ENCODE assay signal across 8 cellular contexts in the genomic region with DNA sequence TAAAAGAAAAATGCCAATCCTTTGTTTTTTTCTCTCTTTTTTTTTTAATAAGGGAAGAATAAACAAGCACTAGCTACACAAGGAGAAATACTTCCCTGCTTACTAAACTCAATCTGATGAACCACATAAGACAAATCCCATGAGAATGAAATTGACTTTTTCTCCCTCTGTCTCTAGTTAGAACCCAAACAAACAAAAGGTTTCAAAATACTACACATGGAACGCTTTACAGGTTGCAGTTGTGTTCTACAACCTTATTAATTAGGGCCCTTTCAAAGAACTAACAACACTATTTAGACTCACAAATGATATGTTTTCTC.
DNase-seq lines count a peak whose midpoint lies in the region; ATAC-seq and TF ChIP-seq lines count a peak whose summit lies in the region.

No MANE protein-coding gene starts in this region.

- WGBS in sigmoid colon, 2 donors: 9 to 46% methylated on average over 1 of the region's 1 CpG

- TF ChIP-seq EP300 in sigmoid colon (IDR thresholded peaks at IDR 0.05): no peak

- intact Hi-C loops in sigmoid colon (cut with DNase I): no loop called here

- H3K4me1 ChIP-seq in SJCRH30: peaks cover 12% of the 10 kb centered on the region
- H3K4me1 ChIP-seq in sigmoid colon: peaks cover 0 to 50% (median 37%) of the 10 kb centered on the region in 4 donors

- no peak for TF ChIP-seq POLR2A in sigmoid colon (IDR thresholded peaks at IDR 0.05)

- H3K9me3 ChIP-seq in SJCRH30 (replicated peaks) (no peaks in the 10 kb centered on the region), sigmoid colon (no peaks in the 10 kb centered on the region)

- H3K27ac ChIP-seq in SJCRH30: peak overlapping the region; percentile 95
- peak overlapping the region in 3 of 4 donors; percentile 84 to 89 (median 85) for H3K27ac ChIP-seq in sigmoid colon

- TF ChIP-seq CTCF in GM06990 (IDR thresholded peaks at IDR 0.05; ENCODE audit: insufficient read depth, low read length, poor library complexity, severe bottlenecking): no peak
- no peak for TF ChIP-seq CTCF in fibroblast of villous mesenchyme (IDR thresholded peaks at IDR 0.05; ENCODE audit: insufficient read depth, low read depth, low read length)
- no peak for TF ChIP-seq CTCF in sigmoid colon (IDR thresholded peaks at IDR 0.05)

- no peak for DNase-seq in GM06990 (ENCODE audit: extremely low read depth, insufficient read length)
- no peak for DNase-seq in SJCRH30
- no peak for DNase-seq in fibroblast of villous mesenchyme (ENCODE audit: low read depth)
- no peak for DNase-seq in sigmoid colon
- DNase-seq in GM03348 (ENCODE audit: low spot score): no peak
- no peak for DNase-seq in NOMO-1 (lab: John Stamatoyannopoulos, UW; ENCODE audit: unreplicated experiment in 2 of 2)
- DNase-seq in SIG-M5 (lab: John Stamatoyannopoulos, UW): no peak

- ATAC-seq in HG03196 (IDR thresholded peaks at IDR 0.05; ENCODE audit: unreplicated experiment): no peak

- no peaks in the 10 kb centered on the region for H3K36me3 ChIP-seq in GM06990 (ENCODE audit: control insufficient read depth, insufficient read depth, low read length)
- no peaks in the 10 kb centered on the region for H3K36me3 ChIP-seq in SJCRH30
- H3K36me3 ChIP-seq in sigmoid colon: no peaks in the 10 kb centered on the region

- no peaks in the 10 kb centered on the region for H3K27me3 ChIP-seq in GM06990 (replicated peaks; ENCODE audit: control insufficient read depth, insufficient read depth, low read length)
- no peaks in the 10 kb centered on the region for H3K27me3 ChIP-seq in SJCRH30
- no peaks in the 10 kb centered on the region for H3K27me3 ChIP-seq in sigmoid colon

- H3K4me3 ChIP-seq in GM06990 (replicated peaks; ENCODE audit: low read depth, low read length): peak overlapping the region; percentile 47
- H3K4me3 ChIP-seq in SJCRH30: peak overlapping the region; percentile 75
- H3K4me3 ChIP-seq in fibroblast of villous mesenchyme (ENCODE audit: low read depth, low read length): peak overlapping the region; percentile 78
- H3K4me3 ChIP-seq in sigmoid colon: peak overlapping the region; percentile 60 to 68 (median 65)
